Comparison of ENCODE assay signal across 16 cellular contexts in the genomic region with DNA sequence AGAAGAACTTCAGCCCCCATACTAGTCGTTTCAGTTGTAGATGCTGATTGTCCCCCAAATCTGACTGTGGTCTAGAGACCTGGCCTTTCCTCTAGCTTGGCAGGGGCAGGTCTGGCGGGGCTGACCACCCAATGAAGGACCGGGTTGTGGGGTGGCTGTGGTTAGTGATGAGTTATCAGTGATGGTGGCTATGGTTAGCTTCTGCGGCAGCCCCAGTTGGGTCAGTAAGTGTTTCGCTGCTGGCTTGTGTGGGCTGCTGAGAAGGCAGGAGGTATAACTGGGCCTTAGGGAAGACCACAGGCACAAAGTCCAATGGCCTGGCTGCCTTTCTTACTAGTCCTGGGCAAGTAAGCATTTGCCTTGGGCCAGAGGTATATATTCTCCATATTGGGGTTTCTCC. TPM values are rescaled to one million over a fixed set of nuclear protein-coding genes. Genes with fewer than 3 reads are reported as not detected.
"Had no signal": no experiment of that assay in that cellular context is flagged by ENCODE, and none has a peak within 500 bp of the region (broad histone marks: within the 10 kb centered on the region; RNA-seq: fewer than 3 reads in every experiment).

No MANE protein-coding gene starts in this region.

- H3K27me3 Mint-ChIP-seq: activated CD8-positive, alpha-beta T cell treated with anti-CD3 and anti-CD28 coated beads for 36 hours had no signal

- H3K36me3 Mint-ChIP-seq: activated naive CD4-positive, alpha-beta T cell treated with anti-CD3 and anti-CD28 coated beads, Interleukin-2, amount 50 U/mL, for 72 hours; stimulated activated memory B cell treated with anti-CD40 and anti-IgM and Interleukin-4, amounts not matched to agents 10 μg/mL and 1 μg/mL and 100 μg/mL, for 72 hours had no signal

- H3K4me3 Mint-ChIP-seq: activated CD8-positive, alpha-beta T cell treated with anti-CD3 and anti-CD28 coated beads for 36 hours; neural crest cell; stimulated activated memory B cell treated with anti-CD40 and anti-IgM and Interleukin-4, amounts not matched to agents 10 μg/mL and 1 μg/mL and 100 μg/mL, for 72 hours; WTC11 had no signal

- H3K27ac Mint-ChIP-seq: activated CD8-positive, alpha-beta T cell treated with anti-CD3 and anti-CD28 coated beads for 36 hours; activated naive CD4-positive, alpha-beta T cell treated with anti-CD3 and anti-CD28 coated beads, Interleukin-2, amount 50 U/mL, for 72 hours; stimulated activated memory B cell treated with anti-CD40 and anti-IgM and Interleukin-4, amounts not matched to agents 10 μg/mL and 1 μg/mL and 100 μg/mL, for 72 hours; WTC11 had no signal

- H3K9me3 ChIP-seq: psoas muscle, right lobe of liver had no signal

- DNase-seq: activated CD4-positive, alpha-beta T cell treated with anti-CD3 and anti-CD28 coated beads for 4 hours; activated CD8-positive, alpha-beta T cell treated with anti-CD3 and anti-CD28 coated beads for 36 hours; activated T-cell treated with anti-CD3 and anti-CD28 coated beads, Interleukin-2, amount 50 U/mL, for 48 hours; amygdala; cerebellar nuclear complex; erythroblast; right lobe of liver; substantia nigra; trophoblast cell had no signal

- H3K9me3 Mint-ChIP-seq: activated CD8-positive, alpha-beta T cell treated with anti-CD3 and anti-CD28 coated beads for 36 hours; activated naive CD4-positive, alpha-beta T cell treated with anti-CD3 and anti-CD28 coated beads, Interleukin-2, amount 50 U/mL, for 72 hours; neural crest cell; stimulated activated memory B cell treated with anti-CD40 and anti-IgM and Interleukin-4, amounts not matched to agents 10 μg/mL and 1 μg/mL and 100 μg/mL, for 72 hours had no signal

- H3K4me1 Mint-ChIP-seq: stimulated activated memory B cell treated with anti-CD40 and anti-IgM and Interleukin-4, amounts not matched to agents 10 μg/mL and 1 μg/mL and 100 μg/mL, for 72 hours had no signal

- ATAC-seq: activated CD8-positive, alpha-beta T cell treated with anti-CD3 and anti-CD28 coated beads for 36 hours; activated naive CD4-positive, alpha-beta T cell treated with anti-CD3 and anti-CD28 coated beads, Interleukin-2, amount 50 U/mL, for 72 hours; right lobe of liver; stimulated activated memory B cell treated with anti-CD40 and anti-IgM and Interleukin-4, amounts not matched to agents 10 μg/mL and 1 μg/mL and 100 μg/mL, for 72 hours; WTC11 had no signal

- H3K36me3 ChIP-seq: right lobe of liver had no signal

- H3K4me3 ChIP-seq: psoas muscle, right lobe of liver had no signal

- H3K27me3 ChIP-seq: right lobe of liver had no signal

- H3K4me1 ChIP-seq: psoas muscle, right lobe of liver had no signal

- H3K27ac ChIP-seq: psoas muscle, right lobe of liver had no signal

RNA-seq across cellular contexts. Expression of gene VWA2, which starts 21.3 kb away (rescaled TPM):
- total RNA-seq: activated CD8-positive, alpha-beta T cell treated with anti-CD3 and anti-CD28 coated beads for 36 hours; dermis blood vessel endothelial cell; neural crest cell; psoas muscle had no signal
- polyA plus RNA-seq: liver, psoas muscle had no signal
